13 cellular contexts compared by ENCODE assay signal in genomic region chr10:116120688-116121087, GRCh38.
DNase-seq lines count a peak whose midpoint lies in the region; ATAC-seq and TF ChIP-seq lines count a peak whose summit lies in the region.
"Had no signal": no experiment of that assay in that cellular context is flagged by ENCODE, and none has a peak within 500 bp of the region (broad histone marks: within the 10 kb centered on the region; RNA-seq: fewer than 3 reads in every experiment).

No MANE protein-coding gene starts in this region.

- DNase-seq in AG09319 (ENCODE audit: extremely low read depth, low read depth) (no peak), WTC11 (ENCODE audit: low spot score) (peak; percentile 80), kidney epithelial cell (ENCODE audit: low read depth) (no peak), G401 (ENCODE audit: low spot score) (no peak), OCI-M1 (lab: John Stamatoyannopoulos, UW) (no peak)
- DNase-seq: COR-L47 had no signal

- peak; percentile 78 for ATAC-seq in WTC11
- ATAC-seq in HG02588 (IDR thresholded peaks at IDR 0.05; ENCODE audit: unreplicated experiment): no peak
- ATAC-seq in GM19328 (IDR thresholded peaks at IDR 0.05; ENCODE audit: unreplicated experiment): no peak
- ATAC-seq: Right ventricle myocardium inferior had no signal

- H3K9me3 Mint-ChIP-seq in WTC11: peaks cover 7% of the 10 kb centered on the region

- peaks cover 24% of the 10 kb centered on the region for H3K4me1 Mint-ChIP-seq in WTC11

- H3K36me3 ChIP-seq in kidney epithelial cell (ENCODE audit: control insufficient read depth, insufficient read depth, low read length): no peaks in the 10 kb centered on the region

- POLR2A ChIA-PET in WTC11 (lab: Charles Lee): interaction anchor here (0.9 kb wide), 1 partner anchor 15 kb away, joined by 3 read pairs; no protein-coding TSS in a partner anchor

- H3K27ac Mint-ChIP-seq in WTC11: no peak overlapping the region
- H3K27ac Mint-ChIP-seq: activated T-helper 1 cell treated with anti-CD3 and anti-CD28 coated beads, Interleukin-12 subunit alpha, Interleukin-12 subunit beta, Interleukin-2, Interleukin-4 antibody, amounts not matched to agents 30 ng/mL and 10 ng/mL and 1 ng/mL, durations not matched to agents 14 hours and 24 hours and 36 hours had no signal

- no peak overlapping the region for H3K4me3 ChIP-seq in kidney epithelial cell (ENCODE audit: low read depth, low read length)
- H3K4me3 ChIP-seq: lung, tibial nerve had no signal

- CTCF ChIA-PET in WTC11 (lab: Charles Lee): interaction anchor here (0.6 to 2.0 kb wide), 27 partner anchors 10 to 291 kb away, joined by 3 to 21 read pairs (median 4); no protein-coding TSS in a partner anchor

- peaks cover 40% of the 10 kb centered on the region for H3K27me3 Mint-ChIP-seq in WTC11 (ENCODE audit: low read depth)

- TF ChIP-seq CTCF in AG09319 (IDR thresholded peaks at IDR 0.05; ENCODE audit: low read depth, low read length): peak; percentile 2
- TF ChIP-seq CTCF in GM12874 (IDR thresholded peaks at IDR 0.05; ENCODE audit: insufficient read depth, low read depth, low read length): peak; percentile 31; the same call in 1 of the 2 replicates
- peak; percentile 79 for TF ChIP-seq CTCF in WTC11 (IDR thresholded peaks at IDR 0.05)
- peak; percentile 38 for TF ChIP-seq CTCF in kidney epithelial cell (IDR thresholded peaks at IDR 0.05; ENCODE audit: insufficient read depth, low read length, poor library complexity, severe bottlenecking)

- H3K36me3 Mint-ChIP-seq in WTC11: no peaks in the 10 kb centered on the region

- no peaks in the 10 kb centered on the region for H3K27me3 ChIP-seq in kidney epithelial cell (ENCODE audit: control insufficient read depth, insufficient read depth, low read length)
- H3K27me3 ChIP-seq: tibial nerve had no signal

- in situ Hi-C loops in G401 (cut with HindIII; ENCODE audit: low sequenced_read_pairs): no loop called here

- no peak overlapping the region for H3K4me3 Mint-ChIP-seq in WTC11
- H3K4me3 Mint-ChIP-seq: activated T-helper 1 cell treated with anti-CD3 and anti-CD28 coated beads, Interleukin-12 subunit alpha, Interleukin-12 subunit beta, Interleukin-2, Interleukin-4 antibody, amounts not matched to agents 30 ng/mL and 10 ng/mL and 1 ng/mL, durations not matched to agents 14 hours and 24 hours and 36 hours had no signal

TF ChIP-seq in WTC11, 78 proteins besides CTCF, POLR2A, EP300 and RAD21 (continues in another document):
- TF ChIP-seq ZNF317 (CRISPR knock-in tag; IDR thresholded peaks at IDR 0.05; ENCODE audit: borderline replicate concordance, low read depth) (no peak), SMAD4 (CRISPR knock-in tag; IDR thresholded peaks at IDR 0.05) (no peak), NR1H2 (CRISPR knock-in tag; IDR thresholded peaks at IDR 0.05) (no peak), E2F1 (CRISPR knock-in tag; IDR thresholded peaks at IDR 0.05) (no peak), GRHL2 (CRISPR knock-in tag; IDR thresholded peaks at IDR 0.05; ENCODE audit: insufficient replicate concordance, severe bottlenecking) (no peak), ZNF671 (CRISPR knock-in tag; IDR thresholded peaks at IDR 0.05) (no peak), FOXP1 (CRISPR knock-in tag; IDR thresholded peaks at IDR 0.05; ENCODE audit: borderline replicate concordance) (peak; percentile 60; the same call in 1 of the 2 replicates), JUN (CRISPR knock-in tag; IDR thresholded peaks at IDR 0.05) (no peak), EMX1 (CRISPR knock-in tag; IDR thresholded peaks at IDR 0.05) (no peak), NFATC4 (CRISPR knock-in tag; IDR thresholded peaks at IDR 0.05) (no peak), ZNF263 (CRISPR knock-in tag; IDR thresholded peaks at IDR 0.05; ENCODE audit: low read depth) (no peak), PRRX2 (CRISPR knock-in tag; IDR thresholded peaks at IDR 0.05) (no peak), TP53 (CRISPR knock-in tag; IDR thresholded peaks at IDR 0.05) (peak; percentile 46; the same call in 1 of the 2 replicates), ZNF138 (CRISPR knock-in tag; conservative IDR thresholded peaks at IDR 0.05) (peak; percentile 55; the same call in 1 of the 2 replicates), ZBTB21 (CRISPR knock-in tag; IDR thresholded peaks at IDR 0.05; ENCODE audit: borderline replicate concordance) (no peak; the same call in 1 of the 2 replicates), CREM (CRISPR knock-in tag; IDR thresholded peaks at IDR 0.05) (0 out of 2 replicates have a peak, but pooled peaks have one; percentile 33), CREB1 (CRISPR knock-in tag; IDR thresholded peaks at IDR 0.05) (no peak; the same call in 1 of the 2 replicates), ATF2 (CRISPR knock-in tag; IDR thresholded peaks at IDR 0.05; ENCODE audit: borderline replicate concordance, low read depth) (no peak), SMAD3 (CRISPR knock-in tag; IDR thresholded peaks at IDR 0.05; ENCODE audit: borderline replicate concordance) (no peak), GABPB1 (CRISPR knock-in tag; IDR thresholded peaks at IDR 0.05) (no peak), NR3C1 (CRISPR knock-in tag; conservative IDR thresholded peaks at IDR 0.05; ENCODE audit: low read depth) (no peak), USF1 (CRISPR knock-in tag; IDR thresholded peaks at IDR 0.05) (peak; percentile 52; the same call in 1 of the 2 replicates)
- TF ChIP-seq, protein P1, sequence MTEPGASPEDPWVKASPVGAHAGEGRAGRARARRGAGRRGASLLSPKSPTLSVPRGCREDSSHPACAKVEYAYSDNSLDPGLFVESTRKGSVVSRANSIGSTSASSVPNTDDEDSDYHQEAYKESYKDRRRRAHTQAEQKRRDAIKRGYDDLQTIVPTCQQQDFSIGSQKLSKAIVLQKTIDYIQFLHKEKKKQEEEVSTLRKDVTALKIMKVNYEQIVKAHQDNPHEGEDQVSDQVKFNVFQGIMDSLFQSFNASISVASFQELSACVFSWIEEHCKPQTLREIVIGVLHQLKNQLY (CRISPR knock-in tag; IDR thresholded peaks at IDR 0.05): no peak
- TF ChIP-seq, protein P2, sequence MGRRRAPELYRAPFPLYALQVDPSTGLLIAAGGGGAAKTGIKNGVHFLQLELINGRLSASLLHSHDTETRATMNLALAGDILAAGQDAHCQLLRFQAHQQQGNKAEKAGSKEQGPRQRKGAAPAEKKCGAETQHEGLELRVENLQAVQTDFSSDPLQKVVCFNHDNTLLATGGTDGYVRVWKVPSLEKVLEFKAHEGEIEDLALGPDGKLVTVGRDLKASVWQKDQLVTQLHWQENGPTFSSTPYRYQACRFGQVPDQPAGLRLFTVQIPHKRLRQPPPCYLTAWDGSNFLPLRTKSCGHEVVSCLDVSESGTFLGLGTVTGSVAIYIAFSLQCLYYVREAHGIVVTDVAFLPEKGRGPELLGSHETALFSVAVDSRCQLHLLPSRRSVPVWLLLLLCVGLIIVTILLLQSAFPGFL (CRISPR knock-in tag; IDR thresholded peaks at IDR 0.05; ENCODE audit: borderline replicate concordance): no peak
- TF ChIP-seq, protein P3, sequence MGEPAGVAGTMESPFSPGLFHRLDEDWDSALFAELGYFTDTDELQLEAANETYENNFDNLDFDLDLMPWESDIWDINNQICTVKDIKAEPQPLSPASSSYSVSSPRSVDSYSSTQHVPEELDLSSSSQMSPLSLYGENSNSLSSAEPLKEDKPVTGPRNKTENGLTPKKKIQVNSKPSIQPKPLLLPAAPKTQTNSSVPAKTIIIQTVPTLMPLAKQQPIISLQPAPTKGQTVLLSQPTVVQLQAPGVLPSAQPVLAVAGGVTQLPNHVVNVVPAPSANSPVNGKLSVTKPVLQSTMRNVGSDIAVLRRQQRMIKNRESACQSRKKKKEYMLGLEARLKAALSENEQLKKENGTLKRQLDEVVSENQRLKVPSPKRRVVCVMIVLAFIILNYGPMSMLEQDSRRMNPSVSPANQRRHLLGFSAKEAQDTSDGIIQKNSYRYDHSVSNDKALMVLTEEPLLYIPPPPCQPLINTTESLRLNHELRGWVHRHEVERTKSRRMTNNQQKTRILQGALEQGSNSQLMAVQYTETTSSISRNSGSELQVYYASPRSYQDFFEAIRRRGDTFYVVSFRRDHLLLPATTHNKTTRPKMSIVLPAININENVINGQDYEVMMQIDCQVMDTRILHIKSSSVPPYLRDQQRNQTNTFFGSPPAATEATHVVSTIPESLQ (CRISPR knock-in tag; IDR thresholded peaks at IDR 0.05): no peak
- TF ChIP-seq, protein P4, sequence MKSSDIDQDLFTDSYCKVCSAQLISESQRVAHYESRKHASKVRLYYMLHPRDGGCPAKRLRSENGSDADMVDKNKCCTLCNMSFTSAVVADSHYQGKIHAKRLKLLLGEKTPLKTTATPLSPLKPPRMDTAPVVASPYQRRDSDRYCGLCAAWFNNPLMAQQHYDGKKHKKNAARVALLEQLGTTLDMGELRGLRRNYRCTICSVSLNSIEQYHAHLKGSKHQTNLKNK (CRISPR knock-in tag; IDR thresholded peaks at IDR 0.05): no peak

Comparison
In these comparisons a context has a peak if more than half of its experiments do, and no peak if none do; other contexts are left out.
1. CTCF ChIP-seq: peak in every context shown above with its lines; median percentile 79 in WTC11; 38 in kidney epithelial cell; 31 in GM12874; 2 in AG09319.